ENCODE assay signal across 10 cellular contexts in the genomic region with DNA sequence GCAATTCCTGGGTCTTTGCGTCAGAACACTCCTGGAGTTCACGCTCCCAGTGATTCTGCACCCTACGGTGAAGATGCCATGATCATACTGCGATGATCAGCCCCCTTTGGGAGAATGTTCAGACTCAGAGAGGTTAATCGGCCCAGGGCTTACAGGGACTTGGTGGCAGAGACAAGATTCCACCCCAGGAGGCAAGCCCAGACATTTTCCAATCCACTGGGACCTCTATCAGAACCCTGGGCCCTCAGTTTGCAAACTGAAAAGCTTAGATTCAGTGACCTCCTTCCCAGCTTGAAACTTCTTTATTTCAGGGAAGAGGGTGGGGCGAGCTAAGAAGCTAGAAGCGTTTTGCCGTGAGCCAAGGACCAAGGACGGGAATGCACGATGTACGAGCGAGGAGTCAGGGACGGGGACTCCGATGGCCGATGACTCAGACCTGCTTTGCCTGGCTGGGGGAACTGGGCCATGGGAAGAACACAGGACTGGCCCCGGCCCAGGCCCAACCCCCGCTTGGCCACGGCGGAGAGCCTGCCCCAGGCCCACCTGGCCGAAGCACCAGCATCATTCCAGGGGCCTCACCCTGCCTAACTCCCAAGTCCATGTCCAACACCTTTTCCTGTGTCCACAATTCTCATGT. TPM values are rescaled to one million over a fixed set of nuclear protein-coding genes. Genes with fewer than 3 reads are reported as not detected.
DNase-seq lines count a peak whose midpoint lies in the region; ATAC-seq and TF ChIP-seq lines count a peak whose summit lies in the region.
"Had no signal": no experiment of that assay in that cellular context is flagged by ENCODE, and none has a peak within 500 bp of the region (broad histone marks: within the 10 kb centered on the region; RNA-seq: fewer than 3 reads in every experiment).

No MANE protein-coding gene starts in this region.

- no peak overlapping the region for H3K4ac ChIP-seq in mesendoderm (ENCODE audit: low read depth, low read length)

- no peak overlapping the region for H3K23ac ChIP-seq in mesendoderm (ENCODE audit: low read length)

- no peaks in the 10 kb centered on the region for H3K27me3 ChIP-seq in SK-N-SH (ENCODE audit: insufficient read depth)
- H3K27me3 ChIP-seq in mesendoderm (ENCODE audit: insufficient read depth, low read length, poor library complexity): no peaks in the 10 kb centered on the region

- no peaks in the 10 kb centered on the region for H3K9me2 ChIP-seq in SK-N-SH

- H4K5ac ChIP-seq in mesendoderm (ENCODE audit: low read length): no peak overlapping the region

- H3K4me1 ChIP-seq in SK-N-SH (ENCODE audit: control insufficient read depth in 1 of 2, insufficient read depth in 2 of 2, low read depth in 1 of 2, low read length in 1 of 2) (peaks cover 32 to 39% of the 10 kb centered on the region in 2 experiments; a peak in 3 of 4 replicates), mesendoderm (ENCODE audit: control insufficient read depth, low read depth, low read length) (peaks cover 9% of the 10 kb centered on the region)

- no peak for TF ChIP-seq EP300 in SK-N-SH (IDR thresholded peaks at IDR 0.05; ENCODE audit: borderline replicate concordance in 1 of 2, low read depth in 1 of 2, low read length in 1 of 2)

- CTCF ChIA-PET in SK-N-SH (lab: Yijun Ruan, JAX): interaction anchor here (0.6 to 2.8 kb wide), 10 partner anchors 10 to 209 kb away, joined by 3 to 15 read pairs (median 6); no protein-coding TSS in a partner anchor

- H3K27me3 Mint-ChIP-seq in type B pancreatic cell: no peaks in the 10 kb centered on the region

- no peak overlapping the region for H2AK5ac ChIP-seq in mesendoderm (ENCODE audit: low read length)

- DNase-seq in SK-N-SH (no peak), dedifferentiated amniotic fluid mesenchymal stem cell (ENCODE audit: extremely low spot score) (peak; percentile 60), mesendoderm (peak; percentile 62), type B pancreatic cell (ENCODE audit: extremely low spot score, unreplicated experiment) (no peak), NCI-H226 (no peak)
- DNase-seq: WERI-Rb-1 had no signal

- peak overlapping the region; percentile 28 for H3K18ac ChIP-seq in mesendoderm (ENCODE audit: low read length)

- H3K4me3 Mint-ChIP-seq in type B pancreatic cell: peak overlapping the region; percentile 72

- H2AFZ ChIP-seq in SK-N-SH (ENCODE audit: low read depth): peak overlapping the region; percentile 36; the same call in 1 of the 2 replicates

- ATAC-seq in SK-N-SH treated with all-trans-retinoic acid at 6 μM for 48 hours (no peak), HG03135 (IDR thresholded peaks at IDR 0.05; ENCODE audit: unreplicated experiment) (no peak), HG03139 (IDR thresholded peaks at IDR 0.05; ENCODE audit: unreplicated experiment) (no peak)

- TF ChIP-seq CTCF in SK-N-SH (IDR thresholded peaks at IDR 0.05) (no peak), type B pancreatic cell (conservative IDR thresholded peaks at IDR 0.05) (no peak)

- H3K4me1 Mint-ChIP-seq in type B pancreatic cell (ENCODE audit: unreplicated experiment): peaks cover 16% of the 10 kb centered on the region

- H3K9me3 ChIP-seq in SK-N-SH: no peaks in the 10 kb centered on the region

- H4K8ac ChIP-seq in mesendoderm (ENCODE audit: low read depth, low read length): no peak overlapping the region

- peak overlapping the region; percentile 60; the same call in 1 of the 2 replicates for H3K4me2 ChIP-seq in SK-N-SH
- no peak overlapping the region for H3K4me2 ChIP-seq in mesendoderm (ENCODE audit: low read length)

- POLR2A ChIA-PET in SK-N-SH (lab: Yijun Ruan, JAX): interaction anchor here (1.7 kb wide), 1 partner anchor 71 kb away, joined by 3 read pairs; no protein-coding TSS in a partner anchor

- peak overlapping the region; percentile 38 for H3K9ac ChIP-seq in SK-N-SH
- peak overlapping the region; percentile 3 for H3K9ac ChIP-seq in mesendoderm (ENCODE audit: low read length)

- H3K36me3 ChIP-seq in SK-N-SH (replicated peaks in 1 of 2; ENCODE audit: control insufficient read depth in 1 of 2, insufficient read depth in 2 of 2, low read length in 1 of 2) (no peaks in the 10 kb centered on the region), mesendoderm (ENCODE audit: control insufficient read depth, insufficient read depth, low read length) (no peaks in the 10 kb centered on the region)
- H3K36me3 ChIP-seq: WERI-Rb-1 had no signal

- H2BK120ac ChIP-seq in mesendoderm (ENCODE audit: low read depth, low read length): no peak overlapping the region

- H3K79me2 ChIP-seq in SK-N-SH (ENCODE audit: insufficient read depth): no peaks in the 10 kb centered on the region
- no peaks in the 10 kb centered on the region for H3K79me2 ChIP-seq in mesendoderm (ENCODE audit: control insufficient read depth, insufficient read depth, low read length)

- H3K56ac ChIP-seq in mesendoderm (ENCODE audit: low read length): peak overlapping the region; percentile 75

- H3K4me3 ChIP-seq in SK-N-SH (ENCODE audit: low read depth in 2 of 2, low read length in 1 of 2) (no peak overlapping the region), mesendoderm (ENCODE audit: low read length) (no peak overlapping the region)

- no peaks in the 10 kb centered on the region for H3K36me3 Mint-ChIP-seq in type B pancreatic cell

- peak overlapping the region; percentile 66 for H3K27ac Mint-ChIP-seq in type B pancreatic cell

- no peaks in the 10 kb centered on the region for H4K20me1 ChIP-seq in SK-N-SH (ENCODE audit: insufficient read depth)

- H3K27ac ChIP-seq in SK-N-SH (ENCODE audit: low read depth in 2 of 2, low read length in 1 of 2): peak overlapping the region; percentile 62 to 92
- H3K27ac ChIP-seq in mesendoderm (ENCODE audit: low read depth, low read length): no peak overlapping the region
- H3K27ac ChIP-seq: 22Rv1 had no signal

- 90% methylated on average over 20 of the region's 20 CpGs for WGBS in SK-N-SH (ENCODE audit: low lambda C conversion rate)
- no CpG with 5 or more reads among the region's 20 CpGs for WGBS in mesendoderm (ENCODE audit: extremely low coverage, insufficient coverage, low lambda C conversion rate)

- peak overlapping the region; percentile 48 for H2BK5ac ChIP-seq in mesendoderm (ENCODE audit: low read length)

- no peaks in the 10 kb centered on the region for H3K79me1 ChIP-seq in mesendoderm (ENCODE audit: low read length)

- TF ChIP-seq RAD21 in SK-N-SH (IDR thresholded peaks at IDR 0.05; ENCODE audit: low read length): no peak

- H2BK15ac ChIP-seq in mesendoderm (replicated peaks; ENCODE audit: low read depth): no peak overlapping the region

- H3K9me3 Mint-ChIP-seq in type B pancreatic cell: no peaks in the 10 kb centered on the region

- peaks cover 33% of the 10 kb centered on the region for H3F3A ChIP-seq in SK-N-SH (replicated peaks; ENCODE audit: insufficient read depth)

TF ChIP-seq in SK-N-SH, 30 proteins besides CTCF, POLR2A, EP300 and RAD21 (continues in another document):
- no peak for TF ChIP-seq MXI1 (IDR thresholded peaks at IDR 0.05; ENCODE audit: low read depth, low read length)
- no peak for TF ChIP-seq GABPA (IDR thresholded peaks at IDR 0.05; ENCODE audit: low read depth)
- TF ChIP-seq GATA2 (CRISPR knock-in tag; IDR thresholded peaks at IDR 0.05): no peak
- no peak for TF ChIP-seq SIN3A (IDR thresholded peaks at IDR 0.05; ENCODE audit: borderline replicate concordance, low read depth, low read length)
- TF ChIP-seq CHD2 (IDR thresholded peaks at IDR 0.05; ENCODE audit: low read length, partially characterized antibody): no peak
- TF ChIP-seq RFX5 (IDR thresholded peaks at IDR 0.05; ENCODE audit: low read length): no peak
- TF ChIP-seq FOXJ3 (CRISPR knock-in tag; IDR thresholded peaks at IDR 0.05): no peak
- TF ChIP-seq EZH2phosphoT487 (IDR thresholded peaks at IDR 0.05; ENCODE audit: borderline replicate concordance, low read depth): no peak

TF ChIP-seq in SK-N-SH treated with all-trans-retinoic acid at 6 μM for 48 hours, 23 proteins besides CTCF, POLR2A, EP300 and RAD21:
- TF ChIP-seq PPARA (CRISPR knock-in tag; IDR thresholded peaks at IDR 0.05; ENCODE audit: borderline replicate concordance) (no peak), OSR1 (CRISPR knock-in tag; IDR thresholded peaks at IDR 0.05) (no peak), ISL1 (CRISPR knock-in tag; IDR thresholded peaks at IDR 0.05) (no peak), CSDC2 (CRISPR knock-in tag; IDR thresholded peaks at IDR 0.05) (no peak), ZFP30 (CRISPR knock-in tag; IDR thresholded peaks at IDR 0.05) (no peak)

RNA-seq across cellular contexts. Expression of a gene that starts 34.7 kb away (rescaled TPM):
- 24.9 and 26.1 TPM in 2 replicates for polyA plus RNA-seq in SK-N-SH (2012; rRNA removed)
- polyA plus RNA-seq in SK-N-SH (2012; cell fraction: cytosol; rRNA removed): 16.5 and 23.9 TPM in 2 replicates
- polyA plus RNA-seq in SK-N-SH (2012; cell fraction: nucleus; rRNA removed): 51.0 and 55.2 TPM in 2 replicates
- 11.2 TPM for polyA plus RNA-seq in mesendoderm (2013, experiment 1 of 2)
- 11.0 TPM for polyA plus RNA-seq in mesendoderm (2013, experiment 2 of 2)
- total RNA-seq in type B pancreatic cell (ENCODE audit: low replicate concordance): 16.9 and 21.1 TPM in 2 replicates

RNA-seq across cellular contexts. Expression of a gene that starts 53.3 kb away (rescaled TPM):
- polyA plus RNA-seq in SK-N-SH (2012; rRNA removed): 88.4 and 106 TPM in 2 replicates
- 35.9 and 56.9 TPM in 2 replicates for polyA plus RNA-seq in SK-N-SH (2012; cell fraction: cytosol; rRNA removed)
- 264 and 311 TPM in 2 replicates for polyA plus RNA-seq in SK-N-SH (2012; cell fraction: nucleus; rRNA removed)
- polyA plus RNA-seq in mesendoderm (2013, experiment 1 of 2): 24.0 TPM
- polyA plus RNA-seq in mesendoderm (2013, experiment 2 of 2): 23.5 TPM
- 44.7 and 54.8 TPM in 2 replicates for total RNA-seq in type B pancreatic cell (ENCODE audit: low replicate concordance)

Comparison
In these comparisons a context has a peak if more than half of its experiments do, and no peak if none do; other contexts are left out.
1. DNase-seq: peak in dedifferentiated amniotic fluid mesenchymal stem cell (single experiment) and mesendoderm (single experiment); none in SK-N-SH (single experiment), type B pancreatic cell (single experiment) and NCI-H226 (single experiment).